In the genomic region with DNA sequence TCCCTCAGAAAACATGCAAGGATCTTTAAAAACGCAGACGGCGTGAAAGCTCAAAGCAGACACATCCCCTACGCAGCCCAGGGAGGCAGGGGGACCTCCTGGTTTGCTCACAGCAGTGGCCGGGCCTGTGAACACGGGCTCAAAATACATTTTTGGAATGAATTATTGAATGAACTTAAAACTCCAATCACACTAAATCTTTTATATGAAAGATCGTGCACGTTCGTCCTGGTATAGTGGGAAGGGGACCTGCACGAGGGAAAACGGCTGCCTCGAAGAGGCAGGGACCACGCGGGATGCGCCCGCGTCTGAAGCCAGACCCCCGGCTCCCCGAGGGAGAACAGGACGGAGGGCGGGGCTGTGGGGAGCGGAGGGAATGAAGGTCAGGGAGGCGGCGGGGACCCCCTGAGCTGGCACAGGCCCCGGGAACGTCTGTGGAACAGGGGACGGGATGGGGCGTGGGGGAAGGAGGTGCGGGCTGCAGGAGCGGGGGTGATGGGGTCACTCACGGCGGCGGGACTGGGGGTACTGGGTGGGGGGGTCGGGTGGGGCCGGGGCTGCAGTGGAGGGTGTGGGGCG, we compare ENCODE assay signal across 9 cellular contexts. TPM values are rescaled to one million over a fixed set of nuclear protein-coding genes. Genes with fewer than 3 reads are reported as not detected.
DNase-seq lines count a peak whose midpoint lies in the region; ATAC-seq and TF ChIP-seq lines count a peak whose summit lies in the region.
"Had no signal": no experiment of that assay in that cellular context is flagged by ENCODE, and none has a peak within 500 bp of the region (broad histone marks: within the 10 kb centered on the region; RNA-seq: fewer than 3 reads in every experiment).

No MANE protein-coding gene starts in this region.

- H3K9me3 ChIP-seq in BLaER1 treated with 17β-estradiol and CSF1 and Interleukin-3, amounts not matched to agents 10 nM and 100 nM (replicated peaks in 1 of 11): peaks cover 0 to 13% (median 0%) of the 10 kb centered on the region in 11 experiments; a peak in 11 of 22 replicates
- H3K9me3 ChIP-seq in Karpas-422 (ENCODE audit: low read length) (no peaks in the 10 kb centered on the region), neuronal stem cell (replicated peaks in 1 of 2; ENCODE audit: control insufficient read depth in 2 of 2, insufficient read depth in 1 of 2, low read depth in 1 of 2, low read length in 2 of 2) (peaks cover 0 to 1% of the 10 kb centered on the region in 2 donors)
- H3K9me3 ChIP-seq: colonic mucosa had no signal

- WGBS in neuronal stem cell (ENCODE audit: extremely low coverage in 2 of 2, insufficient read length in 2 of 2, insufficient replicate concordance in 1 of 2), 2 donors: no CpG with 5 or more reads among the region's 36 CpGs

- peak overlapping the region; percentile 36 for H3K27ac Mint-ChIP-seq in chondrocyte (ENCODE audit: unreplicated experiment)

- peaks cover 0 to 29% (median 10%) of the 10 kb centered on the region in 11 experiments; a peak in 12 of 22 replicates for H4K20me1 ChIP-seq in BLaER1 treated with 17β-estradiol and CSF1 and Interleukin-3, amounts not matched to agents 10 nM and 100 nM
- H4K20me1 ChIP-seq in Karpas-422 (ENCODE audit: insufficient read depth, low read depth, low read length): no peaks in the 10 kb centered on the region

- H3K4me3 ChIP-seq in BLaER1 treated with 17β-estradiol and CSF1 and Interleukin-3, amounts not matched to agents 10 nM and 100 nM: peak overlapping the region; percentile 47 to 74 (median 60); a peak in 16 of 20 replicates
- H3K4me3 ChIP-seq in Karpas-422 (ENCODE audit: low read length): no peak overlapping the region
- H3K4me3 ChIP-seq in neuronal stem cell (ENCODE audit: low read length in 2 of 2): no peak overlapping the region

- peak overlapping the region; percentile 64 for H3K4me3 Mint-ChIP-seq in chondrocyte (ENCODE audit: unreplicated experiment)

- no peak overlapping the region for H4K8ac ChIP-seq in neuronal stem cell (ENCODE audit: low read depth, low read length)

- no peak overlapping the region for H4K91ac ChIP-seq in neuronal stem cell (ENCODE audit: low read depth, low read length, poor library complexity)

- H2BK15ac ChIP-seq in neuronal stem cell (ENCODE audit: low read length): peak overlapping the region; percentile 26

- H3K9me2 ChIP-seq in Karpas-422 (replicated peaks; ENCODE audit: insufficient read depth, low read length): no peaks in the 10 kb centered on the region

- no peak overlapping the region for H3K18ac ChIP-seq in neuronal stem cell (ENCODE audit: low read length)

- ATAC-seq in GM18867 (IDR thresholded peaks at IDR 0.05; ENCODE audit: unreplicated experiment) (no peak), HG02870 (IDR thresholded peaks at IDR 0.05; ENCODE audit: unreplicated experiment) (no peak), GM19452 (IDR thresholded peaks at IDR 0.05; ENCODE audit: unreplicated experiment) (no peak)

- H2BK120ac ChIP-seq in neuronal stem cell (ENCODE audit: low read depth, low read length): no peak overlapping the region

- no peak overlapping the region for H3K23ac ChIP-seq in neuronal stem cell (ENCODE audit: low read depth, low read length, poor library complexity)

- no peaks in the 10 kb centered on the region for H3K36me3 Mint-ChIP-seq in chondrocyte (ENCODE audit: low read depth)

- no peak overlapping the region for H2AK5ac ChIP-seq in neuronal stem cell (ENCODE audit: low read depth, low read length)

- peaks cover 7% of the 10 kb centered on the region for H3K4me1 Mint-ChIP-seq in chondrocyte (ENCODE audit: low read depth)

- H3K9ac ChIP-seq in BLaER1 treated with 17β-estradiol and CSF1 and Interleukin-3, amounts not matched to agents 10 nM and 100 nM: peak overlapping the region in 7 of 11 experiments; percentile 49 to 73 (median 63); a peak in 5 of 22 replicates
- H3K9ac ChIP-seq in Karpas-422 (ENCODE audit: low read length): no peak overlapping the region
- no peak overlapping the region for H3K9ac ChIP-seq in neuronal stem cell (ENCODE audit: low read depth, low read length, poor library complexity)

- H3K4me1 ChIP-seq in BLaER1 treated with 17β-estradiol and CSF1 and Interleukin-3, amounts not matched to agents 10 nM and 100 nM: peaks cover 19 to 39% (median 31%) of the 10 kb centered on the region in 10 experiments
- H3K4me1 ChIP-seq in Karpas-422 (ENCODE audit: low read length): peaks cover 8% of the 10 kb centered on the region
- H3K4me1 ChIP-seq in neuronal stem cell (ENCODE audit: control insufficient read depth in 2 of 2, insufficient read depth in 1 of 2, low read depth in 1 of 2, low read length in 2 of 2): peaks cover 0 to 2% of the 10 kb centered on the region in 2 donors
- H3K4me1 ChIP-seq: colonic mucosa had no signal

- H3K27me3 ChIP-seq in BLaER1 treated with 17β-estradiol and CSF1 and Interleukin-3, amounts not matched to agents 10 nM and 100 nM: peaks cover 35 to 57% (median 51%) of the 10 kb centered on the region in 11 experiments
- H3K27me3 ChIP-seq in Karpas-422 (ENCODE audit: low read length) (no peaks in the 10 kb centered on the region), neuronal stem cell (ENCODE audit: control insufficient read depth in 3 of 3, insufficient read depth in 3 of 3, low read depth in 1 of 3, low read length in 3 of 3) (peaks cover 0 to 50% (median 28%) of the 10 kb centered on the region in 3 experiments)

- H3K4me2 ChIP-seq in BLaER1 treated with 17β-estradiol and CSF1 and Interleukin-3, amounts not matched to agents 10 nM and 100 nM: peak overlapping the region; percentile 61 to 87 (median 70); a peak in 15 of 22 replicates
- H3K4me2 ChIP-seq in Karpas-422 (ENCODE audit: low read depth, low read length, poor library complexity, severe bottlenecking) (no peak overlapping the region), neuronal stem cell (ENCODE audit: insufficient read depth, low read length, poor library complexity, severe bottlenecking) (peak overlapping the region; percentile 83)

- no peak for TF ChIP-seq CTCF in chondrocyte (IDR thresholded peaks at IDR 0.05)

- no peak overlapping the region for H2BK12ac ChIP-seq in neuronal stem cell (ENCODE audit: low read length)

- no peaks in the 10 kb centered on the region for H3K79me1 ChIP-seq in neuronal stem cell (ENCODE audit: low read depth, low read length)

- DNase-seq in Karpas-422 (peak; percentile 25), chondrocyte (ENCODE audit: low spot score) (no peak), neuronal stem cell (ENCODE audit: low spot score) (no peak), amniotic stem cell (lab: John Stamatoyannopoulos, UW) (no peak)
- DNase-seq: colonic mucosa had no signal

- no peak overlapping the region for H2AFZ ChIP-seq in Karpas-422 (ENCODE audit: low read length)
- peak overlapping the region; percentile 71 for H2AFZ ChIP-seq in neuronal stem cell (ENCODE audit: low read length)

- H3K14ac ChIP-seq in neuronal stem cell (ENCODE audit: low read length): no peak overlapping the region

- no peaks in the 10 kb centered on the region for H3K79me2 ChIP-seq in Karpas-422 (ENCODE audit: low read length)

- no peaks in the 10 kb centered on the region for H3K36me3 ChIP-seq in BLaER1 treated with 17β-estradiol and CSF1 and Interleukin-3, amounts not matched to agents 10 nM and 100 nM
- H3K36me3 ChIP-seq in Karpas-422 (ENCODE audit: insufficient read depth, low read length) (no peaks in the 10 kb centered on the region), neuronal stem cell (replicated peaks in 1 of 2; ENCODE audit: control insufficient read depth in 2 of 2, insufficient read depth in 2 of 2, low read length in 2 of 2) (no peaks in the 10 kb centered on the region)
- H3K36me3 ChIP-seq: colonic mucosa had no signal

- H2BK5ac ChIP-seq in neuronal stem cell (ENCODE audit: low read length): no peak overlapping the region

- H3K4ac ChIP-seq in neuronal stem cell (ENCODE audit: low read length): no peak overlapping the region

- peaks cover 6% of the 10 kb centered on the region for H3K27me3 Mint-ChIP-seq in chondrocyte (ENCODE audit: low read depth)

- peak overlapping the region in 4 of 11 experiments; percentile 36 to 58 (median 53); a peak in 2 of 22 replicates for H3K27ac ChIP-seq in BLaER1 treated with 17β-estradiol and CSF1 and Interleukin-3, amounts not matched to agents 10 nM and 100 nM
- H3K27ac ChIP-seq in Karpas-422 (ENCODE audit: low read length) (no peak overlapping the region), neuronal stem cell (replicated peaks; ENCODE audit: low read length) (no peak overlapping the region)
- H3K27ac ChIP-seq: colonic mucosa had no signal

- no peaks in the 10 kb centered on the region for H3K9me3 Mint-ChIP-seq in chondrocyte (ENCODE audit: low read depth)

RNA-seq across cellular contexts. Expression of gene PANX2, which starts 1.3 kb away (rescaled TPM):
- total RNA-seq in Karpas-422 (2014; rRNA removed; shearing (Covaris generic); ENCODE audit: low replicate concordance): not detected in 2 replicates
- total RNA-seq in chondrocyte: 3.0 to 6.1 TPM (median 3.3 TPM) in 3 replicates
- 3.0 TPM for polyA plus RNA-seq in neuronal stem cell (2013, experiment 1 of 2)
- 3.1 TPM for polyA plus RNA-seq in neuronal stem cell (2013, experiment 2 of 2)
- total RNA-seq: colonic mucosa had no signal

RNA-seq across cellular contexts. Expression of gene TRABD, which starts 16.4 kb away (rescaled TPM):
- total RNA-seq in Karpas-422 (2014; rRNA removed; shearing (Covaris generic); ENCODE audit: low replicate concordance): 46.7 and 117 TPM in 2 replicates
- total RNA-seq in chondrocyte: 18.5 to 20.5 TPM (median 20.2 TPM) in 3 replicates
- 34.5 TPM for polyA plus RNA-seq in neuronal stem cell (2013, experiment 1 of 2)
- polyA plus RNA-seq in neuronal stem cell (2013, experiment 2 of 2): 33.8 TPM

RNA-seq across cellular contexts. Expression of gene SELENOO, which starts 31.5 kb away (rescaled TPM):
- total RNA-seq in Karpas-422 (2014; rRNA removed; shearing (Covaris generic); ENCODE audit: low replicate concordance): 20.0 and 64.1 TPM in 2 replicates
- total RNA-seq in chondrocyte: 14.8 to 22.8 TPM (median 17.1 TPM) in 3 replicates
- 11.5 TPM for polyA plus RNA-seq in neuronal stem cell (2013, experiment 1 of 2)
- polyA plus RNA-seq in neuronal stem cell (2013, experiment 2 of 2): 11.4 TPM

Comparison
In these comparisons a context has a peak if more than half of its experiments do, and no peak if none do; other contexts are left out.
1. H3K4me3 ChIP-seq: peak in BLaER1 treated with 17β-estradiol and CSF1 and Interleukin-3, amounts not matched to agents 10 nM and 100 nM (10 of 10); none in Karpas-422 (single experiment) and neuronal stem cell (0 of 2).
2. H3K9ac ChIP-seq: peak in BLaER1 treated with 17β-estradiol and CSF1 and Interleukin-3, amounts not matched to agents 10 nM and 100 nM (7 of 11); none in Karpas-422 (single experiment) and neuronal stem cell (single experiment).